8 cellular contexts compared by ENCODE assay signal in genomic region chr2:37585295-37585908, GRCh38.
DNase-seq lines count a peak whose midpoint lies in the region; ATAC-seq, FAIRE-seq and TF ChIP-seq lines count a peak whose summit lies in the region.

No MANE protein-coding gene starts in this region.

- H3K27me3 Mint-ChIP-seq in activated T-helper 17 cell treated with anti-CD3 and anti-CD28 coated beads, Interleukin-2, amount 50 U/mL, for 72 hours: no peaks in the 10 kb centered on the region

- no peaks in the 10 kb centered on the region for H3K9me3 Mint-ChIP-seq in activated T-helper 17 cell treated with anti-CD3 and anti-CD28 coated beads, Interleukin-2, amount 50 U/mL, for 72 hours

- no peak for FAIRE-seq in H54 (lab: Jason Lieb, UNC)

- H3K4me3 Mint-ChIP-seq in activated T-helper 17 cell treated with anti-CD3 and anti-CD28 coated beads, Interleukin-2, amount 50 U/mL, for 72 hours: peak overlapping the region; percentile 87

- H3K4me1 ChIP-seq in lower lobe of right lung: peaks cover 62% of the 10 kb centered on the region

- TF ChIP-seq CTCF in lower lobe of right lung (IDR thresholded peaks at IDR 0.05): no peak

- H3K27ac Mint-ChIP-seq in activated T-helper 17 cell treated with anti-CD3 and anti-CD28 coated beads, Interleukin-2, amount 50 U/mL, for 72 hours: peak overlapping the region; percentile 90

- DNase-seq in lower lobe of right lung: peak; percentile 48
- DNase-seq in H54 (ENCODE audit: insufficient read length, low spot score): no peak
- DNase-seq in NK-92 (lab: John Stamatoyannopoulos, UW; ENCODE audit: unreplicated experiment): no peak

- ATAC-seq in GM18502 (IDR thresholded peaks at IDR 0.05; ENCODE audit: poor library complexity, unreplicated experiment) (peak; percentile 30), HG03378 (IDR thresholded peaks at IDR 0.05; ENCODE audit: unreplicated experiment) (peak; percentile 11), lower lobe of right lung (peak; percentile 67 to 71), GM21737 (IDR thresholded peaks at IDR 0.05; ENCODE audit: unreplicated experiment) (no peak), GM21367 (IDR thresholded peaks at IDR 0.05; ENCODE audit: unreplicated experiment) (no peak)
- ATAC-seq in activated T-helper 17 cell treated with anti-CD3 and anti-CD28 coated beads, Interleukin-2, amount 50 U/mL, for 72 hours (replicated peaks): no peak

- H3K4me3 ChIP-seq in lower lobe of right lung: no peak overlapping the region

- no peaks in the 10 kb centered on the region for H3K9me3 ChIP-seq in lower lobe of right lung

- no peak for TF ChIP-seq POLR2A in H54 (IDR thresholded peaks at IDR 0.05; ENCODE audit: low read depth, low read length)

- intact Hi-C loops in lower lobe of right lung (cut with DNase I): no loop called here

- peak overlapping the region; percentile 56 for H3K27ac ChIP-seq in lower lobe of right lung

- peaks cover 5% of the 10 kb centered on the region for H3K36me3 Mint-ChIP-seq in activated T-helper 17 cell treated with anti-CD3 and anti-CD28 coated beads, Interleukin-2, amount 50 U/mL, for 72 hours (ENCODE audit: low read depth)

- H3K4me1 Mint-ChIP-seq in activated T-helper 17 cell treated with anti-CD3 and anti-CD28 coated beads, Interleukin-2, amount 50 U/mL, for 72 hours: peaks cover 71% of the 10 kb centered on the region

- H3K36me3 ChIP-seq in lower lobe of right lung: no peaks in the 10 kb centered on the region

- H3K27me3 ChIP-seq in lower lobe of right lung (ENCODE audit: low read depth): no peaks in the 10 kb centered on the region

Comparison
In these comparisons a context has a peak if more than half of its experiments do, and no peak if none do; other contexts are left out.
1. ATAC-seq: peak in GM18502 (single experiment), HG03378 (single experiment) and lower lobe of right lung (2 of 2); none in activated T-helper 17 cell treated with anti-CD3 and anti-CD28 coated beads, Interleukin-2, amount 50 U/mL, for 72 hours (single experiment), GM21737 (single experiment) and GM21367 (single experiment).